1 cellular context compared by ENCODE assay signal in the genomic region with DNA sequence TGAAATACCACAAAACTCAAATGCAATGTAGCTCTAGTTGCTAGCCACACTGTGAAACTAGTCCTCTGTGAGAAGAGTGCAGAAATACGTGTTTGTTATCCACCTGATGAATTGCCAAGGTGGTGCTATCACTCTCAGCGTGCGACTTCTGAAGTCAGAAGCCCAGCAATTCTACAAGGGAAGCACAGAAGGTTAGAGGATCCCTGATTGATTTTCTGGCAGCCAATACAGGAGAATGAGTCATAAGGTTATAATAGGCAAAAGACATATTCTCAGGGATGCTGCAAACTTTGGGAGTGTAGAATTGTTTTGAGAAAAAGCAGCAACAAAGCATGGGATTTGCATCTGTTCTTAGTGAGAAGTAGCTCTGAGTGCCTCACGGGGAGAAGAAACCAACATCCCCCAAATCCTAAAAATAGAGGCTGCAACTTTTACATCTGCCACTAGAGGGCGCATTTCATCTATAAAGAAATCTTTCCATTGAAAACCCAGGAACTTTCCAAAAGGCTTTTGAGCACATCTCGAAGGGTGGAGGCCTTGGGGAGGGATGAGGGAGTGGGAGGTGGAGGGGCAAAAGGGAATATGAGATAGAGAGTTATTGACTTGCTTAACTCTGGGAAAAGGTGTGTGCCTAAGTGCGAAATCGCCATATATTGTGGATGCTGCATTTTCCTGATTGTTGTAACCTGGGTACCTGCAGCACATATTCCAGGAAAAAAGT.
TF ChIP-seq lines count a peak whose summit lies in the region.

No MANE protein-coding gene starts in this region.

TF ChIP-seq in WTC11, 78 proteins besides CTCF, POLR2A, EP300 and RAD21 (continued from another document):
- TF ChIP-seq, protein P1, sequence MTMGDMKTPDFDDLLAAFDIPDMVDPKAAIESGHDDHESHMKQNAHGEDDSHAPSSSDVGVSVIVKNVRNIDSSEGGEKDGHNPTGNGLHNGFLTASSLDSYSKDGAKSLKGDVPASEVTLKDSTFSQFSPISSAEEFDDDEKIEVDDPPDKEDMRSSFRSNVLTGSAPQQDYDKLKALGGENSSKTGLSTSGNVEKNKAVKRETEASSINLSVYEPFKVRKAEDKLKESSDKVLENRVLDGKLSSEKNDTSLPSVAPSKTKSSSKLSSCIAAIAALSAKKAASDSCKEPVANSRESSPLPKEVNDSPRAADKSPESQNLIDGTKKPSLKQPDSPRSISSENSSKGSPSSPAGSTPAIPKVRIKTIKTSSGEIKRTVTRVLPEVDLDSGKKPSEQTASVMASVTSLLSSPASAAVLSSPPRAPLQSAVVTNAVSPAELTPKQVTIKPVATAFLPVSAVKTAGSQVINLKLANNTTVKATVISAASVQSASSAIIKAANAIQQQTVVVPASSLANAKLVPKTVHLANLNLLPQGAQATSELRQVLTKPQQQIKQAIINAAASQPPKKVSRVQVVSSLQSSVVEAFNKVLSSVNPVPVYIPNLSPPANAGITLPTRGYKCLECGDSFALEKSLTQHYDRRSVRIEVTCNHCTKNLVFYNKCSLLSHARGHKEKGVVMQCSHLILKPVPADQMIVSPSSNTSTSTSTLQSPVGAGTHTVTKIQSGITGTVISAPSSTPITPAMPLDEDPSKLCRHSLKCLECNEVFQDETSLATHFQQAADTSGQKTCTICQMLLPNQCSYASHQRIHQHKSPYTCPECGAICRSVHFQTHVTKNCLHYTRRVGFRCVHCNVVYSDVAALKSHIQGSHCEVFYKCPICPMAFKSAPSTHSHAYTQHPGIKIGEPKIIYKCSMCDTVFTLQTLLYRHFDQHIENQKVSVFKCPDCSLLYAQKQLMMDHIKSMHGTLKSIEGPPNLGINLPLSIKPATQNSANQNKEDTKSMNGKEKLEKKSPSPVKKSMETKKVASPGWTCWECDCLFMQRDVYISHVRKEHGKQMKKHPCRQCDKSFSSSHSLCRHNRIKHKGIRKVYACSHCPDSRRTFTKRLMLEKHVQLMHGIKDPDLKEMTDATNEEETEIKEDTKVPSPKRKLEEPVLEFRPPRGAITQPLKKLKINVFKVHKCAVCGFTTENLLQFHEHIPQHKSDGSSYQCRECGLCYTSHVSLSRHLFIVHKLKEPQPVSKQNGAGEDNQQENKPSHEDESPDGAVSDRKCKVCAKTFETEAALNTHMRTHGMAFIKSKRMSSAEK (CRISPR knock-in tag; IDR thresholded peaks at IDR 0.05; ENCODE audit: borderline replicate concordance) = no peak
- no peak for TF ChIP-seq ZNF396 (CRISPR knock-in tag; IDR thresholded peaks at IDR 0.05; ENCODE audit: borderline replicate concordance)
- no peak for TF ChIP-seq ZNF671 (CRISPR knock-in tag; IDR thresholded peaks at IDR 0.05)
